1 cellular context compared by ENCODE assay signal in genomic region chr6:26123675-26124549, GRCh38.
TF ChIP-seq lines count a peak whose summit lies in the region.

No MANE protein-coding gene starts in this region.

TF ChIP-seq in HepG2, 621 proteins besides CTCF, POLR2A, EP300 and RAD21 (continued from another document and continues in another):
- peak; percentile 75 for TF ChIP-seq ZNF687 (CRISPR knock-in tag; IDR thresholded peaks at IDR 0.05)
- TF ChIP-seq, protein P1, sequence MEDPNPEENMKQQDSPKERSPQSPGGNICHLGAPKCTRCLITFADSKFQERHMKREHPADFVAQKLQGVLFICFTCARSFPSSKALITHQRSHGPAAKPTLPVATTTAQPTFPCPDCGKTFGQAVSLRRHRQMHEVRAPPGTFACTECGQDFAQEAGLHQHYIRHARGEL (CRISPR knock-in tag; IDR thresholded peaks at IDR 0.05) = no peak
- TF ChIP-seq CHD2 (IDR thresholded peaks at IDR 0.05; ENCODE audit: low read depth, low read length) = peak; percentile 87
- no peak for TF ChIP-seq ATAD3A (CRISPR knock-in tag; IDR thresholded peaks at IDR 0.05)
- TF ChIP-seq GLI4 (CRISPR knock-in tag; IDR thresholded peaks at IDR 0.05; ENCODE audit: borderline replicate concordance) = peak; percentile 78; the same call in 1 of the 2 replicates
- peak; percentile 81; the same call in 1 of the 2 replicates for TF ChIP-seq XBP1 (CRISPR knock-in tag; IDR thresholded peaks at IDR 0.05)
- peak; percentile 71 for TF ChIP-seq TAF15 (IDR thresholded peaks at IDR 0.05; ENCODE audit: low read depth, low read length, poor library complexity, severe bottlenecking)
- TF ChIP-seq NAIF1 (CRISPR knock-in tag; IDR thresholded peaks at IDR 0.05; ENCODE audit: borderline replicate concordance) = peak; percentile 81; the same call in 1 of the 2 replicates
- TF ChIP-seq HNRNPLL (IDR thresholded peaks at IDR 0.05; ENCODE audit: low read depth, low read length, poor library complexity, severe bottlenecking) = peak; percentile 99
- TF ChIP-seq WIZ (CRISPR knock-in tag; IDR thresholded peaks at IDR 0.05) = peak; percentile 44; the same call in 1 of the 2 replicates
- TF ChIP-seq TEF (CRISPR knock-in tag; IDR thresholded peaks at IDR 0.05) = peak; percentile 21
- 0 out of 2 replicates have a peak, but pooled peaks have one; percentile 66 for TF ChIP-seq HOXA7 (CRISPR knock-in tag; IDR thresholded peaks at IDR 0.05)
- TF ChIP-seq ONECUT2 (CRISPR knock-in tag; IDR thresholded peaks at IDR 0.05) = 0 out of 2 replicates have a peak, but pooled peaks have one; percentile 31
- TF ChIP-seq ZBTB20 (CRISPR knock-in tag; IDR thresholded peaks at IDR 0.05; ENCODE audit: borderline replicate concordance, low read depth) = no peak; the same call in 1 of the 2 replicates
- no peak for TF ChIP-seq MTF2 (CRISPR knock-in tag; IDR thresholded peaks at IDR 0.05; ENCODE audit: borderline replicate concordance)
- TF ChIP-seq, protein P2, sequence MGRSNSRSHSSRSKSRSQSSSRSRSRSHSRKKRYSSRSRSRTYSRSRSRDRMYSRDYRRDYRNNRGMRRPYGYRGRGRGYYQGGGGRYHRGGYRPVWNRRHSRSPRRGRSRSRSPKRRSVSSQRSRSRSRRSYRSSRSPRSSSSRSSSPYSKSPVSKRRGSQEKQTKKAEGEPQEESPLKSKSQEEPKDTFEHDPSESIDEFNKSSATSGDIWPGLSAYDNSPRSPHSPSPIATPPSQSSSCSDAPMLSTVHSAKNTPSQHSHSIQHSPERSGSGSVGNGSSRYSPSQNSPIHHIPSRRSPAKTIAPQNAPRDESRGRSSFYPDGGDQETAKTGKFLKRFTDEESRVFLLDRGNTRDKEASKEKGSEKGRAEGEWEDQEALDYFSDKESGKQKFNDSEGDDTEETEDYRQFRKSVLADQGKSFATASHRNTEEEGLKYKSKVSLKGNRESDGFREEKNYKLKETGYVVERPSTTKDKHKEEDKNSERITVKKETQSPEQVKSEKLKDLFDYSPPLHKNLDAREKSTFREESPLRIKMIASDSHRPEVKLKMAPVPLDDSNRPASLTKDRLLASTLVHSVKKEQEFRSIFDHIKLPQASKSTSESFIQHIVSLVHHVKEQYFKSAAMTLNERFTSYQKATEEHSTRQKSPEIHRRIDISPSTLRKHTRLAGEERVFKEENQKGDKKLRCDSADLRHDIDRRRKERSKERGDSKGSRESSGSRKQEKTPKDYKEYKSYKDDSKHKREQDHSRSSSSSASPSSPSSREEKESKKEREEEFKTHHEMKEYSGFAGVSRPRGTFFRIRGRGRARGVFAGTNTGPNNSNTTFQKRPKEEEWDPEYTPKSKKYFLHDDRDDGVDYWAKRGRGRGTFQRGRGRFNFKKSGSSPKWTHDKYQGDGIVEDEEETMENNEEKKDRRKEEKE (IDR thresholded peaks at IDR 0.05) = no peak
- TF ChIP-seq ZNF761 (CRISPR knock-in tag; conservative IDR thresholded peaks at IDR 0.05) = peak; percentile 19; the same call in 1 of the 2 replicates
- TF ChIP-seq, protein P3, sequence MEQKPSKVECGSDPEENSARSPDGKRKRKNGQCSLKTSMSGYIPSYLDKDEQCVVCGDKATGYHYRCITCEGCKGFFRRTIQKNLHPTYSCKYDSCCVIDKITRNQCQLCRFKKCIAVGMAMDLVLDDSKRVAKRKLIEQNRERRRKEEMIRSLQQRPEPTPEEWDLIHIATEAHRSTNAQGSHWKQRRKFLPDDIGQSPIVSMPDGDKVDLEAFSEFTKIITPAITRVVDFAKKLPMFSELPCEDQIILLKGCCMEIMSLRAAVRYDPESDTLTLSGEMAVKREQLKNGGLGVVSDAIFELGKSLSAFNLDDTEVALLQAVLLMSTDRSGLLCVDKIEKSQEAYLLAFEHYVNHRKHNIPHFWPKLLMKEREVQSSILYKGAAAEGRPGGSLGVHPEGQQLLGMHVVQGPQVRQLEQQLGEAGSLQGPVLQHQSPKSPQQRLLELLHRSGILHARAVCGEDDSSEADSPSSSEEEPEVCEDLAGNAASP (CRISPR knock-in tag; IDR thresholded peaks at IDR 0.05; ENCODE audit: borderline replicate concordance) = peak; percentile 51; the same call in 1 of the 2 replicates
- peak; percentile 71 for TF ChIP-seq CBX5 (CRISPR knock-in tag; IDR thresholded peaks at IDR 0.05; ENCODE audit: borderline replicate concordance)
- TF ChIP-seq ZNF724P (CRISPR knock-in tag; IDR thresholded peaks at IDR 0.05; ENCODE audit: borderline replicate concordance) = peak; percentile 61; the same call in 1 of the 2 replicates
- 0 out of 2 replicates have a peak, but pooled peaks have one; percentile 30 for TF ChIP-seq ZSCAN29 (CRISPR knock-in tag; conservative IDR thresholded peaks at IDR 0.05)
- TF ChIP-seq, protein P4, sequence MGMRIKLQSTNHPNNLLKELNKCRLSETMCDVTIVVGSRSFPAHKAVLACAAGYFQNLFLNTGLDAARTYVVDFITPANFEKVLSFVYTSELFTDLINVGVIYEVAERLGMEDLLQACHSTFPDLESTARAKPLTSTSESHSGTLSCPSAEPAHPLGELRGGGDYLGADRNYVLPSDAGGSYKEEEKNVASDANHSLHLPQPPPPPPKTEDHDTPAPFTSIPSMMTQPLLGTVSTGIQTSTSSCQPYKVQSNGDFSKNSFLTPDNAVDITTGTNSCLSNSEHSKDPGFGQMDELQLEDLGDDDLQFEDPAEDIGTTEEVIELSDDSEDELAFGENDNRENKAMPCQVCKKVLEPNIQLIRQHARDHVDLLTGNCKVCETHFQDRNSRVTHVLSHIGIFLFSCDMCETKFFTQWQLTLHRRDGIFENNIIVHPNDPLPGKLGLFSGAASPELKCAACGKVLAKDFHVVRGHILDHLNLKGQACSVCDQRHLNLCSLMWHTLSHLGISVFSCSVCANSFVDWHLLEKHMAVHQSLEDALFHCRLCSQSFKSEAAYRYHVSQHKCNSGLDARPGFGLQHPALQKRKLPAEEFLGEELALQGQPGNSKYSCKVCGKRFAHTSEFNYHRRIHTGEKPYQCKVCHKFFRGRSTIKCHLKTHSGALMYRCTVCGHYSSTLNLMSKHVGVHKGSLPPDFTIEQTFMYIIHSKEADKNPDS (CRISPR knock-in tag; IDR thresholded peaks at IDR 0.05) = no peak
- no peak for TF ChIP-seq DNMT3B (CRISPR knock-in tag; conservative IDR thresholded peaks at IDR 0.05)
- TF ChIP-seq GPN1 (CRISPR knock-in tag; IDR thresholded peaks at IDR 0.05; ENCODE audit: borderline replicate concordance) = peak; percentile 80; the same call in 1 of the 2 replicates
- no peak for TF ChIP-seq NCOR1 (IDR thresholded peaks at IDR 0.05; ENCODE audit: borderline replicate concordance, low read length)
- peak; percentile 72 for TF ChIP-seq ELF1 (CRISPR knock-in tag; IDR thresholded peaks at IDR 0.05)
- no peak; the same call in none of the 2 replicates for TF ChIP-seq SIX1 (CRISPR knock-in tag; IDR thresholded peaks at IDR 0.05; ENCODE audit: borderline replicate concordance)
- TF ChIP-seq STAG1 (CRISPR knock-in tag; IDR thresholded peaks at IDR 0.05) = peak; percentile 32
- peak; percentile 54 for TF ChIP-seq ZNF263 (CRISPR knock-in tag; IDR thresholded peaks at IDR 0.05)
- no peak for TF ChIP-seq RAD51 (IDR thresholded peaks at IDR 0.05; ENCODE audit: borderline replicate concordance)
- TF ChIP-seq, protein P5, sequence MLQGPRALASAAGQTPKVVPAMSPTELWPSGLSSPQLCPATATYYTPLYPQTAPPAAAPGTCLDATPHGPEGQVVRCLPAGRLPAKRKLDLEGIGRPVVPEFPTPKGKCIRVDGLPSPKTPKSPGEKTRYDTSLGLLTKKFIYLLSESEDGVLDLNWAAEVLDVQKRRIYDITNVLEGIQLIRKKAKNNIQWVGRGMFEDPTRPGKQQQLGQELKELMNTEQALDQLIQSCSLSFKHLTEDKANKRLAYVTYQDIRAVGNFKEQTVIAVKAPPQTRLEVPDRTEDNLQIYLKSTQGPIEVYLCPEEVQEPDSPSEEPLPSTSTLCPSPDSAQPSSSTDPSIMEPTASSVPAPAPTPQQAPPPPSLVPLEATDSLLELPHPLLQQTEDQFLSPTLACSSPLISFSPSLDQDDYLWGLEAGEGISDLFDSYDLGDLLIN (CRISPR knock-in tag; IDR thresholded peaks at IDR 0.05; ENCODE audit: borderline replicate concordance) = peak; percentile 90; the same call in 1 of the 2 replicates
- TF ChIP-seq MYC (CRISPR knock-in tag; IDR thresholded peaks at IDR 0.05; ENCODE audit: borderline replicate concordance) = peak; percentile 73; the same call in 1 of the 2 replicates
- no peak for TF ChIP-seq ZBTB2 (CRISPR knock-in tag; IDR thresholded peaks at IDR 0.05; ENCODE audit: low read depth)
- peak; percentile 92; the same call in 1 of the 2 replicates for TF ChIP-seq ZSCAN12 (CRISPR knock-in tag; IDR thresholded peaks at IDR 0.05)
- peak; percentile 43; the same call in 1 of the 2 replicates for TF ChIP-seq NFIC (IDR thresholded peaks at IDR 0.05; ENCODE audit: low read length)
- TF ChIP-seq ZNF441 (CRISPR knock-in tag; IDR thresholded peaks at IDR 0.05; ENCODE audit: borderline replicate concordance) = peak; percentile 70; the same call in 1 of the 2 replicates
- TF ChIP-seq TBX3 (IDR thresholded peaks at IDR 0.05; ENCODE audit: borderline replicate concordance) = peak; percentile 45; the same call in 1 of the 2 replicates
- peak; percentile 86; the same call in 1 of the 2 replicates for TF ChIP-seq ZFP37 (CRISPR knock-in tag; IDR thresholded peaks at IDR 0.05; ENCODE audit: borderline replicate concordance)
- TF ChIP-seq SNAPC2 (CRISPR knock-in tag; IDR thresholded peaks at IDR 0.05) = peak; percentile 95
- TF ChIP-seq BRD4 (CRISPR knock-in tag; IDR thresholded peaks at IDR 0.05) = peak; percentile 84
- peak; percentile 78; the same call in 1 of the 2 replicates for TF ChIP-seq TP53 (CRISPR knock-in tag; conservative IDR thresholded peaks at IDR 0.05)
- TF ChIP-seq, protein P6, sequence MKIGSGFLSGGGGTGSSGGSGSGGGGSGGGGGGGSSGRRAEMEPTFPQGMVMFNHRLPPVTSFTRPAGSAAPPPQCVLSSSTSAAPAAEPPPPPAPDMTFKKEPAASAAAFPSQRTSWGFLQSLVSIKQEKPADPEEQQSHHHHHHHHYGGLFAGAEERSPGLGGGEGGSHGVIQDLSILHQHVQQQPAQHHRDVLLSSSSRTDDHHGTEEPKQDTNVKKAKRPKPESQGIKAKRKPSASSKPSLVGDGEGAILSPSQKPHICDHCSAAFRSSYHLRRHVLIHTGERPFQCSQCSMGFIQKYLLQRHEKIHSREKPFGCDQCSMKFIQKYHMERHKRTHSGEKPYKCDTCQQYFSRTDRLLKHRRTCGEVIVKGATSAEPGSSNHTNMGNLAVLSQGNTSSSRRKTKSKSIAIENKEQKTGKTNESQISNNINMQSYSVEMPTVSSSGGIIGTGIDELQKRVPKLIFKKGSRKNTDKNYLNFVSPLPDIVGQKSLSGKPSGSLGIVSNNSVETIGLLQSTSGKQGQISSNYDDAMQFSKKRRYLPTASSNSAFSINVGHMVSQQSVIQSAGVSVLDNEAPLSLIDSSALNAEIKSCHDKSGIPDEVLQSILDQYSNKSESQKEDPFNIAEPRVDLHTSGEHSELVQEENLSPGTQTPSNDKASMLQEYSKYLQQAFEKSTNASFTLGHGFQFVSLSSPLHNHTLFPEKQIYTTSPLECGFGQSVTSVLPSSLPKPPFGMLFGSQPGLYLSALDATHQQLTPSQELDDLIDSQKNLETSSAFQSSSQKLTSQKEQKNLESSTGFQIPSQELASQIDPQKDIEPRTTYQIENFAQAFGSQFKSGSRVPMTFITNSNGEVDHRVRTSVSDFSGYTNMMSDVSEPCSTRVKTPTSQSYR (CRISPR knock-in tag; IDR thresholded peaks at IDR 0.05; ENCODE audit: borderline replicate concordance) = no peak
- TF ChIP-seq ATF7 (IDR thresholded peaks at IDR 0.05) = no peak
- TF ChIP-seq ATF7 (CRISPR knock-in tag; IDR thresholded peaks at IDR 0.05) = no peak
